28 cellular contexts compared by ENCODE assay signal in the genomic region with DNA sequence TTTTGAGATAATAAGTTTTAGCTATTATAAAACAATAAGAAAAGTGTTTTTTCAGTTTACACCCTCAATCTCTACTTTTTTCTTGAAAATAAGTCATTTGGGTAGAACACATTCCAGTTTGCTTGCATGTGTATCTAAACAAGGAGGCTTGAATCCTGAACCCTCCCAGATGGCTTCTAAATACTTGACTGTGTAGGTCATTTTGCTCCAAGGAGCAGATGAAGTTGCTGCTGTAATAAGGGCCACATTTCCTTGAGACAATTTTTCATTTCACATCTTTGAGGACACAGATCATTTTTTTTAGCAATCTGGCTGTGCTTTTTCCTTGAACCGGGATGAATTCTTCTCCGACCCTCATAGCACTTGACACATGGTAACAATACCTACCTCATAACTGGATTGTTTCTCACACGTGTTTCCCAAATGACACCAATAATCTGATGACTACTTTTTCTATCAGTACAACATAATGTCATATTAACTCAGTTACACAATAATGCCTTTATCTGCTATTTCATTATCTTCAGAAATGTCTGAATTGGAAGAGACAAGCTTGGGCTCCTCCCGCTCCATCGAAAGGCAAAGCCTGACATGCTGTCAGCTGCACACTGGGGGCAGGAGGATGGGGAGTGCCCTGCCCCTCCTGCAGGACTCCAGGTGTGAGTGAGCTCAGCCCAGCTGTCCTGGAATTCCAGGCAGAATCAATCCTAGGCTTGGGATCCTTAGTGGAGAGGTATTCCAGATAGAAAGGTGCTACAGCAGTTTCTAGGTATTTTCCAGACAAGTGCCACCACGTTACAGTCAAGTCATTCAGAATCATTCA. TPM values are rescaled to one million over a fixed set of nuclear protein-coding genes. Genes with fewer than 3 reads are reported as not detected.
DNase-seq lines count a peak whose midpoint lies in the region; ATAC-seq, FAIRE-seq and TF ChIP-seq lines count a peak whose summit lies in the region.
"Had no signal": no experiment of that assay in that cellular context is flagged by ENCODE, and none has a peak within 500 bp of the region (broad histone marks: within the 10 kb centered on the region; RNA-seq: fewer than 3 reads in every experiment).

No MANE protein-coding gene starts in this region.

- DNase-seq in AG10803 (ENCODE audit: low read depth) (peak; percentile 83), GM04504 (ENCODE audit: low read depth) (peak; percentile 29), H1 (ENCODE audit: low read depth in 1 of 2, low spot score in 2 of 2) (no peak), mesenchymal stem cell (peak; percentile 29), substantia nigra (lab: John Stamatoyannopoulos, UW) (no peak)
- DNase-seq: activated CD4-positive, alpha-beta T cell treated with anti-CD3 and anti-CD28 coated beads for 36 hours; activated naive CD4-positive, alpha-beta T cell treated with anti-CD3 and anti-CD28 coated beads, Interleukin-2, amount 50 U/mL, for 16 hours; activated T-cell treated with anti-CD3 and anti-CD28 coated beads, Interleukin-2, amount 50 U/mL, for 48 hours; Calu3; effector memory CD8-positive, alpha-beta T cell; kidney glomerular epithelial cell; mesendoderm; MG63; naive thymus-derived CD8-positive, alpha-beta T cell; NCI-H1417 treated with DMSO at 0.1 percent for 48 hours; NCI-H526 treated with DMSO at 0.1 percent for 48 hours; ovary; right cardiac atrium; SHP77 treated with DMSO at 0.1 percent for 48 hours had no signal

- WGBS in H1 (ENCODE audit: extremely low coverage in 1 of 2, insufficient coverage in 1 of 2, insufficient read length in 1 of 2, insufficient replicate concordance in 2 of 2, low coverage in 1 of 2, low lambda C conversion rate in 2 of 2, missing lambda C conversion rate in 1 of 2), 2 experiments = 91% methylated on average over 6 of the region's 6 CpGs; no CpG with 5 or more reads in 1 of the 2 experiments
- WGBS in mesenchymal stem cell = 81% methylated on average over 6 of the region's 6 CpGs
- WGBS in gastroesophageal sphincter (ENCODE audit: low coverage in 1 of 2), 2 donors = 55 to 63% methylated on average over 4 to 6 of the region's 6 CpGs

- H4K20me1 ChIP-seq in H1 (replicated peaks in 1 of 2; ENCODE audit: control insufficient read depth in 1 of 2, insufficient read depth in 2 of 2, low read length in 2 of 2) = no peaks in the 10 kb centered on the region

- H2AFZ ChIP-seq in H1 (ENCODE audit: low read length) (no peak overlapping the region), mesenchymal stem cell (ENCODE audit: low read depth, low read length) (no peak overlapping the region)

- H4K8ac ChIP-seq in H1 (ENCODE audit: extremely low read depth, insufficient read depth, low read length) (no peak overlapping the region), mesenchymal stem cell (ENCODE audit: low read length) (no peak overlapping the region)

- H4K5ac ChIP-seq in H1 (ENCODE audit: insufficient read length, low read depth, low read length) = no peak overlapping the region

- H3K23me2 ChIP-seq in H1 (ENCODE audit: low read depth, low read length) = no peaks in the 10 kb centered on the region

- H3K36me3 ChIP-seq in H1 (ENCODE audit: control insufficient read depth in 2 of 4, insufficient read depth in 4 of 4, low read length in 3 of 4) (no peaks in the 10 kb centered on the region), mesenchymal stem cell (ENCODE audit: control insufficient read depth in 1 of 2, insufficient read depth in 2 of 2, low read depth in 1 of 2, low read length in 2 of 2) (peaks cover 15 to 37% of the 10 kb centered on the region in 2 experiments), gastroesophageal sphincter (peaks cover 0 to 69% of the 10 kb centered on the region in 2 donors)
- H3K36me3 ChIP-seq: MG63, ovary had no signal

- no peak overlapping the region for H3K4me3 ChIP-seq in AG10803 (ENCODE audit: low read length)
- H3K4me3 ChIP-seq in H1 (ENCODE audit: extremely low read depth in 1 of 4, insufficient read depth in 2 of 4, low read depth in 3 of 4, low read length in 4 of 4) = no peak overlapping the region
- H3K4me3 ChIP-seq in mesenchymal stem cell (ENCODE audit: insufficient read depth in 1 of 2, low read depth in 1 of 2, low read length in 2 of 2) = no peak overlapping the region
- H3K4me3 ChIP-seq in gastroesophageal sphincter = no peak overlapping the region
- H3K4me3 ChIP-seq: MG63, ovary had no signal

- H3K9ac ChIP-seq in H1 (replicated peaks in 1 of 4; ENCODE audit: extremely low read depth in 1 of 4, low read depth in 3 of 4, low read length in 3 of 4) (no peak overlapping the region), mesenchymal stem cell (ENCODE audit: low read length) (no peak overlapping the region)

- H2BK20ac ChIP-seq in H1 (ENCODE audit: low read length) = no peak overlapping the region

- H2AK5ac ChIP-seq in H1 (ENCODE audit: low read depth, low read length) (no peak overlapping the region), mesenchymal stem cell (ENCODE audit: low read length, severe bottlenecking) (no peak overlapping the region)

- H3K9me3 ChIP-seq in H1 (ENCODE audit: insufficient read depth in 2 of 2, low read depth in 1 of 2, low read length in 1 of 2) (no peaks in the 10 kb centered on the region), mesenchymal stem cell (ENCODE audit: control insufficient read depth, low read length) (no peaks in the 10 kb centered on the region), gastroesophageal sphincter (no peaks in the 10 kb centered on the region)
- H3K9me3 ChIP-seq: MG63, ovary had no signal

- H4K91ac ChIP-seq in H1 (replicated peaks; ENCODE audit: insufficient read length, low read length) (no peak overlapping the region), mesenchymal stem cell (ENCODE audit: low read length) (no peak overlapping the region)

- H3K27me3 ChIP-seq in H1 (replicated peaks in 1 of 4; ENCODE audit: control insufficient read depth in 3 of 4, extremely low read depth in 1 of 4, insufficient read depth in 3 of 4, low read length in 3 of 4) (no peaks in the 10 kb centered on the region), mesenchymal stem cell (ENCODE audit: control insufficient read depth in 1 of 2, insufficient read depth in 1 of 2, low read length in 2 of 2) (no peaks in the 10 kb centered on the region), gastroesophageal sphincter (no peaks in the 10 kb centered on the region)
- H3K27me3 ChIP-seq: MG63, ovary had no signal

- no peak for TF ChIP-seq EP300 in H1 (IDR thresholded peaks at IDR 0.05; ENCODE audit: borderline replicate concordance in 1 of 2, low read depth in 2 of 2, low read length in 2 of 2)
- no peak for TF ChIP-seq EP300 in gastroesophageal sphincter (IDR thresholded peaks at IDR 0.05)

- H2BK5ac ChIP-seq in H1 (ENCODE audit: low read depth, low read length) = no peak overlapping the region
- H2BK5ac ChIP-seq in mesenchymal stem cell (ENCODE audit: low read depth, low read length, poor library complexity, severe bottlenecking) = no peak overlapping the region

- POLR2A ChIA-PET in H1 (lab: Charles Lee; ENCODE audit: partially characterized antibody) = interaction anchor here (0.6 kb wide), 1 partner anchor 13 kb away, joined by 3 read pairs; no protein-coding TSS in a partner anchor

- no peaks in the 10 kb centered on the region for H3K79me1 ChIP-seq in H1 (ENCODE audit: low read depth, low read length)
- no peaks in the 10 kb centered on the region for H3K79me1 ChIP-seq in mesenchymal stem cell (replicated peaks; ENCODE audit: low read length, poor library complexity, severe bottlenecking)

- no peak overlapping the region for H2BK15ac ChIP-seq in H1 (ENCODE audit: low read length)
- H2BK15ac ChIP-seq in mesenchymal stem cell (ENCODE audit: low read depth, poor library complexity, severe bottlenecking) = no peak overlapping the region

- no peaks in the 10 kb centered on the region for H3K79me2 ChIP-seq in H1 (ENCODE audit: control insufficient read depth in 1 of 2, insufficient read depth in 2 of 2, low read length in 2 of 2)

- no peak overlapping the region for H3K56ac ChIP-seq in H1 (replicated peaks; ENCODE audit: insufficient read length, low read depth, low read length)

- FAIRE-seq in H1 (lab: Jason Lieb, UNC) = no peak
- FAIRE-seq: GM18507, TTC549 had no signal

- H3K4me1 ChIP-seq in H1 (replicated peaks in 1 of 4; ENCODE audit: control insufficient read depth in 3 of 4, insufficient read depth in 4 of 4, low read length in 3 of 4) (peaks cover 2 to 6% (median 5%) of the 10 kb centered on the region in 4 experiments; a peak in 5 of 7 replicates), mesenchymal stem cell (ENCODE audit: control insufficient read depth, insufficient read depth, low read depth, low read length) (no peaks in the 10 kb centered on the region), gastroesophageal sphincter (peaks cover 0 to 24% (median 6%) of the 10 kb centered on the region in 3 donors)

- no peak for TF ChIP-seq RAD21 in H1 (IDR thresholded peaks at IDR 0.05 in 1 of 2, conservative IDR thresholded peaks at IDR 0.05 in 1 of 2; ENCODE audit: low read depth in 2 of 2, low read length in 2 of 2)

- TF ChIP-seq POLR2A in H1 (IDR thresholded peaks at IDR 0.05; ENCODE audit: control extremely low read depth in 1 of 2, low read depth in 2 of 2, low read length in 2 of 2) = no peak
- no peak for TF ChIP-seq POLR2A in gastroesophageal sphincter (IDR thresholded peaks at IDR 0.05)

- TF ChIP-seq CTCF in AG10803 (conservative IDR thresholded peaks at IDR 0.05; ENCODE audit: low read length) (no peak), H1 (IDR thresholded peaks at IDR 0.05; ENCODE audit: control extremely low read depth in 1 of 3, insufficient read depth in 1 of 3, low read depth in 1 of 3, low read length in 3 of 3) (no peak), gastroesophageal sphincter (IDR thresholded peaks at IDR 0.05) (no peak)

- H3K4ac ChIP-seq in H1 (replicated peaks; ENCODE audit: insufficient read length, low read depth, low read length) (no peak overlapping the region), mesenchymal stem cell (ENCODE audit: low read depth in 1 of 2, low read length in 2 of 2) (no peak overlapping the region)

- ATAC-seq in gastroesophageal sphincter (no peak), HG03039 (IDR thresholded peaks at IDR 0.05; ENCODE audit: unreplicated experiment) (no peak)
- ATAC-seq: activated CD4-positive, alpha-beta T cell treated with anti-CD3 and anti-CD28 coated beads for 36 hours; effector memory CD8-positive, alpha-beta T cell; naive thymus-derived CD8-positive, alpha-beta T cell; right cardiac atrium had no signal

- H3K14ac ChIP-seq in H1 (ENCODE audit: insufficient read length) = no peak overlapping the region
- no peak overlapping the region for H3K14ac ChIP-seq in mesenchymal stem cell (ENCODE audit: low read length in 2 of 2)

- CTCF ChIA-PET in H1 (lab: Charles Lee; ENCODE audit: partially characterized antibody) = interaction anchor here (1.6 kb wide), 1 partner anchor 11 kb away, joined by 7 read pairs; no protein-coding TSS in a partner anchor

- H3K4me2 ChIP-seq in H1 (ENCODE audit: insufficient read depth in 1 of 2, low read depth in 2 of 2, low read length in 2 of 2) = no peak overlapping the region
- no peak overlapping the region for H3K4me2 ChIP-seq in mesenchymal stem cell (ENCODE audit: low read length, poor library complexity, severe bottlenecking)

- H2BK12ac ChIP-seq in H1 (ENCODE audit: low read depth, low read length) (no peak overlapping the region), mesenchymal stem cell (ENCODE audit: low read length in 2 of 2) (no peak overlapping the region)

- no peak overlapping the region for H3K23ac ChIP-seq in H1 (ENCODE audit: insufficient read length)
- no peak overlapping the region for H3K23ac ChIP-seq in mesenchymal stem cell (ENCODE audit: low read length in 2 of 2)

- H2BK120ac ChIP-seq in H1 (replicated peaks; ENCODE audit: low read depth, low read length) (no peak overlapping the region), mesenchymal stem cell (ENCODE audit: low read depth, low read length) (no peak overlapping the region)

- H3K27ac ChIP-seq in H1 (ENCODE audit: low read depth, low read length) (no peak overlapping the region), mesenchymal stem cell (ENCODE audit: low read length, poor library complexity, severe bottlenecking) (no peak overlapping the region), substantia nigra (ENCODE audit: low read depth, low read length, poor library complexity, severe bottlenecking) (no peak overlapping the region), gastroesophageal sphincter (no peak overlapping the region)
- H3K27ac ChIP-seq: ovary had no signal

- H3K18ac ChIP-seq in H1 (ENCODE audit: extremely low read depth, low read length) (no peak overlapping the region), mesenchymal stem cell (ENCODE audit: low read depth in 1 of 2, low read length in 2 of 2) (no peak overlapping the region)

RNA-seq across cellular contexts. Expression of a gene that starts 30.9 kb away (rescaled TPM):
- not detected in 2 replicates for total RNA-seq in H1 (2021; fragmentation: NEBNext Ultra II Directional; extraction: Animal tissue kit (Norgen Biotek cat#: 25700))
- not detected in 2 replicates for polyA plus RNA-seq in H1 (2011; rRNA removed)
- not detected for polyA plus RNA-seq in H1 (2011; cell fraction: cytosol; rRNA removed)
- polyA plus RNA-seq in H1 (2011; cell fraction: nucleus; rRNA removed) = not detected
- not detected in 4 replicates for polyA plus RNA-seq in H1 (2012, experiment 1 of 2)
- not detected for polyA plus RNA-seq in H1 (2012, experiment 2 of 2)
- not detected for polyA plus RNA-seq in H1 (2013, experiment 1 of 2)
- polyA plus RNA-seq in H1 (2013, experiment 2 of 2) = not detected
- not detected in 2 replicates for polyA minus RNA-seq in H1 (2011; rRNA and poly(A)+ RNA removed)
- polyA minus RNA-seq in H1 (2011; cell fraction: cytosol; rRNA and poly(A)+ RNA removed) = not detected
- polyA minus RNA-seq in H1 (2011; cell fraction: nucleus; rRNA and poly(A)+ RNA removed) = not detected
- not detected for polyA plus RNA-seq in mesenchymal stem cell (2013, experiment 1 of 2)
- not detected for polyA plus RNA-seq in mesenchymal stem cell (2013, experiment 2 of 2)
- not detected for total RNA-seq in gastroesophageal sphincter
- total RNA-seq: activated CD4-positive, alpha-beta T cell treated with anti-CD3 and anti-CD28 coated beads for 36 hours; activated CD8-positive, alpha-beta memory T cell treated with anti-CD3 and anti-CD28 coated beads for 36 hours; Calu3; cerebellum; Daoy; naive thymus-derived CD8-positive, alpha-beta T cell; OCI-LY7; ovary; right cardiac atrium; temporal lobe had no signal
- polyA plus RNA-seq: naive thymus-derived CD8-positive, alpha-beta T cell; ovary; right cardiac atrium had no signal

Comparison
In these comparisons a context has a peak if more than half of its experiments do, and no peak if none do; other contexts are left out.
1. DNase-seq: peak in AG10803 (single experiment), GM04504 (single experiment) and mesenchymal stem cell (single experiment); none in H1 (0 of 2) and substantia nigra (0 of 49).